27 cellular contexts compared by ENCODE assay signal in genomic region chr2:235903803-235904637, GRCh38.
A peak's percentile ranks its signal among the peaks of the same experiment; 100 is the strongest.
DNase-seq lines count a peak whose midpoint lies in the region; ATAC-seq and TF ChIP-seq lines count a peak whose summit lies in the region.
"Had no signal": no experiment of that assay in that cellular context is flagged by ENCODE, and none has a peak within 500 bp of the region (broad histone marks: within the 10 kb centered on the region; RNA-seq: fewer than 3 reads in every experiment).

No MANE protein-coding gene starts in this region.

- intact Hi-C loops in left ventricle myocardium superior (cut with micrococcal nuclease), result no loop called here

- peaks cover 18% of the 10 kb centered on the region for H3K4me1 Mint-ChIP-seq in WTC11
- H3K4me1 Mint-ChIP-seq in neural progenitor cell, result peaks cover 12% of the 10 kb centered on the region
- H3K4me1 Mint-ChIP-seq: CD8-positive, alpha-beta memory T cell had no signal

- no peak overlapping the region for H3K4me2 ChIP-seq in neural progenitor cell

- CTCF ChIA-PET in WTC11 (lab: Charles Lee), result interaction anchor here (0.6 to 2.7 kb wide), 7 partner anchors 32 to 274 kb away, joined by 3 to 12 read pairs (median 5); no protein-coding TSS in a partner anchor

- H3K27me3 Mint-ChIP-seq in WTC11 (ENCODE audit: low read depth) (peaks cover 21% of the 10 kb centered on the region), neural progenitor cell (ENCODE audit: insufficient read depth, low read depth) (no peaks in the 10 kb centered on the region)

- H2AFZ ChIP-seq in neural progenitor cell (replicated peaks), result no peak overlapping the region

- H3K9me3 Mint-ChIP-seq in WTC11 (no peaks in the 10 kb centered on the region), neural progenitor cell (peaks cover 3% of the 10 kb centered on the region)
- H3K9me3 Mint-ChIP-seq: activated B cell treated with CpG ODN at 0.5 μM for 24 hours; activated naive CD4-positive, alpha-beta T cell treated with anti-CD3 and anti-CD28 coated beads for 36 hours; activated T-helper 1 cell treated with anti-CD3 and anti-CD28 coated beads, Interleukin-12 subunit alpha, Interleukin-12 subunit beta, Interleukin-2, Interleukin-4 antibody, amounts not matched to agents 30 ng/mL and 10 ng/mL and 1 ng/mL, durations not matched to agents 14 hours and 24 hours and 36 hours; natural killer cell treated with Interleukin-12 subunit alpha and Interleukin-12 subunit beta and Interleukin-15 and Interleukin-18, amount 100 ng/mL, for 72 hours had no signal

- H3K9me3 ChIP-seq in cardiac muscle cell (ENCODE audit: low read depth), result no peaks in the 10 kb centered on the region
- no peaks in the 10 kb centered on the region for H3K9me3 ChIP-seq in neural progenitor cell (ENCODE audit: low read depth)
- H3K9me3 ChIP-seq: adrenal gland, pancreas, right atrium auricular region, transverse colon had no signal

- H3K27me3 ChIP-seq in cardiac muscle cell (no peaks in the 10 kb centered on the region), neural progenitor cell (no peaks in the 10 kb centered on the region)
- H3K27me3 ChIP-seq: adrenal gland, brain microvascular endothelial cell, pancreas, right atrium auricular region, transverse colon had no signal

- peaks cover 27% of the 10 kb centered on the region for H3K4me1 ChIP-seq in cardiac muscle cell (ENCODE audit: low read depth)
- peaks cover 5% of the 10 kb centered on the region for H3K4me1 ChIP-seq in neural progenitor cell
- H3K4me1 ChIP-seq: adrenal gland, pancreas, right atrium auricular region, transverse colon had no signal

- H3K36me3 ChIP-seq in cardiac muscle cell (no peaks in the 10 kb centered on the region), neural progenitor cell (no peaks in the 10 kb centered on the region)
- H3K36me3 ChIP-seq: adrenal gland, brain microvascular endothelial cell, pancreas, right atrium auricular region, transverse colon had no signal

- POLR2A ChIA-PET in WTC11 (lab: Charles Lee), result interaction anchor here (0.9 kb wide), 1 partner anchor 58 kb away, joined by 3 read pairs; no protein-coding TSS in a partner anchor

- DNase-seq in cardiac muscle cell (ENCODE audit: low read depth in 1 of 2, low spot score in 1 of 2) (peak in 1 of 2 donors; percentile 30), left ventricle myocardium superior (no peak), NCI-H1436 treated with DMSO at 0.1 percent for 48 hours (lab: John Stamatoyannopoulos, UW) (peak; percentile 35), WTC11 (ENCODE audit: low spot score) (no peak), neural progenitor cell (ENCODE audit: low spot score) (peak; percentile 21), mesenteric fat pad (ENCODE audit: low spot score) (no peak), retina (no peak)
- DNase-seq: activated B cell treated with CpG ODN at 0.5 μM for 24 hours; activated CD4-positive, alpha-beta T cell treated with anti-CD3 and anti-CD28 coated beads, Interleukin-2, amount 50 U/mL, for 48 hours; activated naive CD4-positive, alpha-beta T cell treated with anti-CD3 and anti-CD28 coated beads for 36 hours; adrenal gland; brain microvascular endothelial cell; CD8-positive, alpha-beta memory T cell; DMS153; effector CD4-positive, alpha-beta T cell; head of caudate nucleus; kidney; NCI-H2081 treated with DMSO at 0.1 percent for 48 hours; NCI-H510A treated with DMSO at 0.1 percent for 48 hours; pancreas; stimulated activated CD4-positive, alpha-beta T cell treated with anti-CD3 and anti-CD28 coated beads, Interleukin-2, amount 100 ng/mL, for 24 hours; transverse colon had no signal

- H3K27ac Mint-ChIP-seq in WTC11 (peak overlapping the region; percentile 51; the same call in 1 of the 2 replicates), neural progenitor cell (no peak overlapping the region)
- H3K27ac Mint-ChIP-seq: activated B cell treated with CpG ODN at 0.5 μM for 24 hours; activated naive CD4-positive, alpha-beta T cell treated with anti-CD3 and anti-CD28 coated beads for 36 hours; activated T-helper 1 cell treated with anti-CD3 and anti-CD28 coated beads, Interleukin-12 subunit alpha, Interleukin-12 subunit beta, Interleukin-2, Interleukin-4 antibody, amounts not matched to agents 30 ng/mL and 10 ng/mL and 1 ng/mL, durations not matched to agents 14 hours and 24 hours and 36 hours; CD8-positive, alpha-beta memory T cell; natural killer cell treated with Interleukin-12 subunit alpha and Interleukin-12 subunit beta and Interleukin-15 and Interleukin-18, amount 100 ng/mL, for 72 hours had no signal

- H3K9ac ChIP-seq in neural progenitor cell, result no peak overlapping the region

- H3K4me3 ChIP-seq in cardiac muscle cell (no peak overlapping the region), neural progenitor cell (no peak overlapping the region)
- H3K4me3 ChIP-seq: adrenal gland, pancreas, right atrium auricular region, transverse colon had no signal

- H4K20me1 ChIP-seq in neural progenitor cell (ENCODE audit: low read depth), result peaks cover 6% of the 10 kb centered on the region

- TF ChIP-seq CTCF in cardiac muscle cell (IDR thresholded peaks at IDR 0.05; ENCODE audit: low read depth, low read length) (no peak), WTC11 (IDR thresholded peaks at IDR 0.05) (no peak), neural progenitor cell (IDR thresholded peaks at IDR 0.05) (no peak)

- ATAC-seq in left ventricle myocardium superior, result no peak
- peak; percentile 75 for ATAC-seq in WTC11
- no peak for ATAC-seq in esophagus mucosa
- ATAC-seq: natural killer cell treated with Interleukin-12 subunit alpha and Interleukin-12 subunit beta and Interleukin-15 and Interleukin-18, amount 100 ng/mL, for 72 hours; pancreas had no signal

- peaks cover 4% of the 10 kb centered on the region for H3F3A ChIP-seq in neural progenitor cell (ENCODE audit: low read depth)

- H3K79me2 ChIP-seq in neural progenitor cell (ENCODE audit: low read depth), result no peaks in the 10 kb centered on the region

- peak overlapping the region; percentile 4 for H3K27ac ChIP-seq in cardiac muscle cell
- H3K27ac ChIP-seq in neural progenitor cell, result no peak overlapping the region
- H3K27ac ChIP-seq: adrenal gland, brain microvascular endothelial cell, epithelial cell of prostate, pancreas, right atrium auricular region, transverse colon had no signal

- H3K36me3 Mint-ChIP-seq in WTC11, result peaks cover 5% of the 10 kb centered on the region
- H3K36me3 Mint-ChIP-seq in neural progenitor cell, result peaks cover 24% of the 10 kb centered on the region
- H3K36me3 Mint-ChIP-seq: natural killer cell treated with Interleukin-12 subunit alpha and Interleukin-12 subunit beta and Interleukin-15 and Interleukin-18, amount 100 ng/mL, for 72 hours had no signal

- H3K4me3 Mint-ChIP-seq in WTC11, result no peak overlapping the region
- no peak overlapping the region for H3K4me3 Mint-ChIP-seq in neural progenitor cell
- H3K4me3 Mint-ChIP-seq: activated B cell treated with CpG ODN at 0.5 μM for 24 hours; activated naive CD4-positive, alpha-beta T cell treated with anti-CD3 and anti-CD28 coated beads for 36 hours; activated T-helper 1 cell treated with anti-CD3 and anti-CD28 coated beads, Interleukin-12 subunit alpha, Interleukin-12 subunit beta, Interleukin-2, Interleukin-4 antibody, amounts not matched to agents 30 ng/mL and 10 ng/mL and 1 ng/mL, durations not matched to agents 14 hours and 24 hours and 36 hours; CD8-positive, alpha-beta memory T cell; natural killer cell treated with Interleukin-12 subunit alpha and Interleukin-12 subunit beta and Interleukin-15 and Interleukin-18, amount 100 ng/mL, for 72 hours had no signal

TF ChIP-seq in WTC11, 78 proteins besides CTCF, POLR2A, EP300 and RAD21 (continues in another document):
- TF ChIP-seq E2F1 (CRISPR knock-in tag; IDR thresholded peaks at IDR 0.05) (no peak), SMAD4 (CRISPR knock-in tag; IDR thresholded peaks at IDR 0.05) (no peak), ZNF263 (CRISPR knock-in tag; IDR thresholded peaks at IDR 0.05; ENCODE audit: low read depth) (no peak), KAT7 (CRISPR knock-in tag; IDR thresholded peaks at IDR 0.05; ENCODE audit: borderline replicate concordance) (no peak), ZSCAN18 (CRISPR knock-in tag; IDR thresholded peaks at IDR 0.05) (no peak), SP1 (CRISPR knock-in tag; conservative IDR thresholded peaks at IDR 0.05) (no peak), NFE2L1 (CRISPR knock-in tag; IDR thresholded peaks at IDR 0.05) (no peak), ERG (CRISPR knock-in tag; IDR thresholded peaks at IDR 0.05) (no peak), ATF3 (CRISPR knock-in tag; conservative IDR thresholded peaks at IDR 0.05) (no peak)

Comparison
In these comparisons a context has a peak if more than half of its experiments do, and no peak if none do; other contexts are left out.
1. DNase-seq: peak in NCI-H1436 treated with DMSO at 0.1 percent for 48 hours (single experiment) and neural progenitor cell (single experiment); none in left ventricle myocardium superior (single experiment), WTC11 (single experiment), mesenteric fat pad (single experiment) and retina (single experiment).